ENCODE assay signal across 1 cellular context in the genomic region with DNA sequence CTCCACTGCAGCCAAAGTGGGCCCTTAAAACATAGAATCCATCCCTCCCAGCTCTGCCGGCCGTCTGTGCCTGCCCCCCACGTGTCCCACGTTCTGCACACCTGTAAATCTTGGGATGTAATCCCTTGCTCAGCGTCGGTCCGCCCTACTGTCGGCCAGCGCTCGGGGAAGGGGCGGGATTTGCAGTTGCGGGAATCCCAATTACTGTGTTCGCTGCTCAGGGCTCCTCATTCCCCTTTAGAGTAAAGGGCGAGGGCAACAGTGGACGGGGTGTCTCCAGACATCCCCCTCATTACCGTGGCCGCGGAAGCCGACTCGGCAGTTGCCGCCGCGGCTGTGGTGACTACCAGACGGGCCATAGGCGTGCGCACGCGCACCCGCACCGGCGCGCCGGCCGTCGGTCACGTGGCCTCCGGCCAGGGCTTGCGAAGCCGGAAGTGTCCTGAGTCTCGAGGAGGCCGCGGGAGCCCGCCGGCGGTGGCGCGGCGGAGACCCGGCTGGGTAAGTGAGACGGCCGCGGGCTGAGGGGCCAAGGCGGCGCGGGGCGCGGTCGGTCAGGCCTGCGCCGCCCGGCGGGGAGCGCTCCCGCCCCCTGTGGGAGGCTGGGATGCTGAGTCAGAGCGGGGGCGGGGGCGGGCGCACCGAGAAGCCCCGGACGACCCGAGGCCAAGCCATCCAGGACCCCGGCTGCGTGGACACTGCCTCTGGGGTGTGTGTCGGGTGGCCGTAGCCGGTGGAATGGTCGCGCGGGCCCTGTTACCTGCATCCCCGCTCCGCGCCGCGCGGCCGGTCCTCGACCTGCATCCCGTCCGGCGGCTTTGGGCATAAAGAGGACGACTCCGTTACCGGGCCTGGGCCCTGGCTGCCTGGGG.
TF ChIP-seq lines count a peak whose summit lies in the region.

A gene (plus strand): TSS at position 434 of the 872 bp plus-strand sequence. CDS start 3,751 bp downstream, outside the sequence.

TF ChIP-seq in HepG2, 621 proteins besides CTCF, POLR2A, EP300 and RAD21 (continued from another document and continues in another):
- TF ChIP-seq ZNF652 (CRISPR knock-in tag; IDR thresholded peaks at IDR 0.05; ENCODE audit: borderline replicate concordance, low read depth) (no peak), HNF4G (IDR thresholded peaks at IDR 0.05; ENCODE audit: borderline replicate concordance, low read depth, low read length) (no peak), HNF4G (CRISPR knock-in tag; IDR thresholded peaks at IDR 0.05; ENCODE audit: borderline replicate concordance, low read depth) (no peak), EZH2 (conservative IDR thresholded peaks at IDR 0.05; ENCODE audit: low read depth, low read length) (no peak), MIXL1 (CRISPR knock-in tag; IDR thresholded peaks at IDR 0.05) (0 out of 2 replicates have a peak, but pooled peaks have one; percentile 57), MED1 (CRISPR knock-in tag; IDR thresholded peaks at IDR 0.05) (peak; percentile 71), PITX1 (CRISPR knock-in tag; IDR thresholded peaks at IDR 0.05) (peak; percentile 75; the same call in 1 of the 2 replicates), RFX1 (IDR thresholded peaks at IDR 0.05) (no peak), MYNN (CRISPR knock-in tag; IDR thresholded peaks at IDR 0.05; ENCODE audit: low read depth) (no peak), MXI1 (IDR thresholded peaks at IDR 0.05; ENCODE audit: borderline replicate concordance, low read depth, low read length) (peak; percentile 88; the same call in 1 of the 3 replicates), ZNF260 (CRISPR knock-in tag; IDR thresholded peaks at IDR 0.05; ENCODE audit: borderline replicate concordance, low read depth) (no peak), REXO4 (CRISPR knock-in tag; IDR thresholded peaks at IDR 0.05; ENCODE audit: borderline replicate concordance) (no peak), RARA (CRISPR knock-in tag; IDR thresholded peaks at IDR 0.05) (no peak), ZNF333 (CRISPR knock-in tag; IDR thresholded peaks at IDR 0.05; ENCODE audit: borderline replicate concordance) (no peak), MATR3 (CRISPR knock-in tag; IDR thresholded peaks at IDR 0.05) (no peak), ZNF354B (CRISPR knock-in tag; IDR thresholded peaks at IDR 0.05) (peak; percentile 83; the same call in 1 of the 2 replicates), RAD51 (IDR thresholded peaks at IDR 0.05; ENCODE audit: borderline replicate concordance) (peak; percentile 76; the same call in 1 of the 2 replicates), GZF1 (CRISPR knock-in tag; IDR thresholded peaks at IDR 0.05) (no peak), CHD2 (IDR thresholded peaks at IDR 0.05; ENCODE audit: low read depth, low read length) (no peak), ZFX (CRISPR knock-in tag; IDR thresholded peaks at IDR 0.05; ENCODE audit: low read depth) (peak; percentile 90), MEIS1 (CRISPR knock-in tag; IDR thresholded peaks at IDR 0.05; ENCODE audit: borderline replicate concordance) (peak; percentile 57; the same call in 1 of the 2 replicates), PCBP1 (IDR thresholded peaks at IDR 0.05; ENCODE audit: borderline replicate concordance, low read depth, low read length) (no peak), GATAD2A (CRISPR knock-in tag; IDR thresholded peaks at IDR 0.05) (0 out of 2 replicates have a peak, but pooled peaks have one; percentile 42), ZNF274 (CRISPR knock-in tag; IDR thresholded peaks at IDR 0.05) (peak; percentile 50; the same call in 1 of the 2 replicates), ZMYM3 (CRISPR knock-in tag; IDR thresholded peaks at IDR 0.05) (no peak), BRD4 (CRISPR knock-in tag; IDR thresholded peaks at IDR 0.05) (peak; percentile 51; the same call in 1 of the 2 replicates), NR3C1 (CRISPR knock-in tag; IDR thresholded peaks at IDR 0.05) (no peak), TBX3 (IDR thresholded peaks at IDR 0.05; ENCODE audit: borderline replicate concordance) (no peak), YEATS2 (CRISPR knock-in tag; IDR thresholded peaks at IDR 0.05; ENCODE audit: borderline replicate concordance) (0 out of 2 replicates have a peak, but pooled peaks have one; percentile 19), ZBTB8A (CRISPR knock-in tag; IDR thresholded peaks at IDR 0.05; ENCODE audit: borderline replicate concordance, low read depth) (no peak), ZNF781 (CRISPR knock-in tag; IDR thresholded peaks at IDR 0.05; ENCODE audit: borderline replicate concordance, not compliant biosample characterization) (no peak), ATF7-NPFF (CRISPR knock-in tag; IDR thresholded peaks at IDR 0.05; ENCODE audit: low read depth) (peak; percentile 49; the same call in 1 of the 2 replicates), CENPX (CRISPR knock-in tag; IDR thresholded peaks at IDR 0.05) (no peak)
- TF ChIP-seq, protein P1, sequence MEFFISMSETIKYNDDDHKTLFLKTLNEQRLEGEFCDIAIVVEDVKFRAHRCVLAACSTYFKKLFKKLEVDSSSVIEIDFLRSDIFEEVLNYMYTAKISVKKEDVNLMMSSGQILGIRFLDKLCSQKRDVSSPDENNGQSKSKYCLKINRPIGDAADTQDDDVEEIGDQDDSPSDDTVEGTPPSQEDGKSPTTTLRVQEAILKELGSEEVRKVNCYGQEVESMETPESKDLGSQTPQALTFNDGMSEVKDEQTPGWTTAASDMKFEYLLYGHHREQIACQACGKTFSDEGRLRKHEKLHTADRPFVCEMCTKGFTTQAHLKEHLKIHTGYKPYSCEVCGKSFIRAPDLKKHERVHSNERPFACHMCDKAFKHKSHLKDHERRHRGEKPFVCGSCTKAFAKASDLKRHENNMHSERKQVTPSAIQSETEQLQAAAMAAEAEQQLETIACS (CRISPR knock-in tag; IDR thresholded peaks at IDR 0.05): peak; percentile 79
- TF ChIP-seq, protein P2, sequence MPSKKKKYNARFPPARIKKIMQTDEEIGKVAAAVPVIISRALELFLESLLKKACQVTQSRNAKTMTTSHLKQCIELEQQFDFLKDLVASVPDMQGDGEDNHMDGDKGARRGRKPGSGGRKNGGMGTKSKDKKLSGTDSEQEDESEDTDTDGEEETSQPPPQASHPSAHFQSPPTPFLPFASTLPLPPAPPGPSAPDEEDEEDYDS (CRISPR knock-in tag; IDR thresholded peaks at IDR 0.05): no peak
- TF ChIP-seq, protein P3, sequence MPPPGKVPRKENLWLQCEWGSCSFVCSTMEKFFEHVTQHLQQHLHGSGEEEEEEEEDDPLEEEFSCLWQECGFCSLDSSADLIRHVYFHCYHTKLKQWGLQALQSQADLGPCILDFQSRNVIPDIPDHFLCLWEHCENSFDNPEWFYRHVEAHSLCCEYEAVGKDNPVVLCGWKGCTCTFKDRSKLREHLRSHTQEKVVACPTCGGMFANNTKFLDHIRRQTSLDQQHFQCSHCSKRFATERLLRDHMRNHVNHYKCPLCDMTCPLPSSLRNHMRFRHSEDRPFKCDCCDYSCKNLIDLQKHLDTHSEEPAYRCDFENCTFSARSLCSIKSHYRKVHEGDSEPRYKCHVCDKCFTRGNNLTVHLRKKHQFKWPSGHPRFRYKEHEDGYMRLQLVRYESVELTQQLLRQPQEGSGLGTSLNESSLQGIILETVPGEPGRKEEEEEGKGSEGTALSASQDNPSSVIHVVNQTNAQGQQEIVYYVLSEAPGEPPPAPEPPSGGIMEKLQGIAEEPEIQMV (CRISPR knock-in tag; IDR thresholded peaks at IDR 0.05; ENCODE audit: low read depth): 0 out of 2 replicates have a peak, but pooled peaks have one; percentile 52
- TF ChIP-seq, protein P4, sequence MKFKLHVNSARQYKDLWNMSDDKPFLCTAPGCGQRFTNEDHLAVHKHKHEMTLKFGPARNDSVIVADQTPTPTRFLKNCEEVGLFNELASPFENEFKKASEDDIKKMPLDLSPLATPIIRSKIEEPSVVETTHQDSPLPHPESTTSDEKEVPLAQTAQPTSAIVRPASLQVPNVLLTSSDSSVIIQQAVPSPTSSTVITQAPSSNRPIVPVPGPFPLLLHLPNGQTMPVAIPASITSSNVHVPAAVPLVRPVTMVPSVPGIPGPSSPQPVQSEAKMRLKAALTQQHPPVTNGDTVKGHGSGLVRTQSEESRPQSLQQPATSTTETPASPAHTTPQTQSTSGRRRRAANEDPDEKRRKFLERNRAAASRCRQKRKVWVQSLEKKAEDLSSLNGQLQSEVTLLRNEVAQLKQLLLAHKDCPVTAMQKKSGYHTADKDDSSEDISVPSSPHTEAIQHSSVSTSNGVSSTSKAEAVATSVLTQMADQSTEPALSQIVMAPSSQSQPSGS (CRISPR knock-in tag; IDR thresholded peaks at IDR 0.05): peak; percentile 47; the same call in 1 of the 2 replicates
- TF ChIP-seq, protein P5, sequence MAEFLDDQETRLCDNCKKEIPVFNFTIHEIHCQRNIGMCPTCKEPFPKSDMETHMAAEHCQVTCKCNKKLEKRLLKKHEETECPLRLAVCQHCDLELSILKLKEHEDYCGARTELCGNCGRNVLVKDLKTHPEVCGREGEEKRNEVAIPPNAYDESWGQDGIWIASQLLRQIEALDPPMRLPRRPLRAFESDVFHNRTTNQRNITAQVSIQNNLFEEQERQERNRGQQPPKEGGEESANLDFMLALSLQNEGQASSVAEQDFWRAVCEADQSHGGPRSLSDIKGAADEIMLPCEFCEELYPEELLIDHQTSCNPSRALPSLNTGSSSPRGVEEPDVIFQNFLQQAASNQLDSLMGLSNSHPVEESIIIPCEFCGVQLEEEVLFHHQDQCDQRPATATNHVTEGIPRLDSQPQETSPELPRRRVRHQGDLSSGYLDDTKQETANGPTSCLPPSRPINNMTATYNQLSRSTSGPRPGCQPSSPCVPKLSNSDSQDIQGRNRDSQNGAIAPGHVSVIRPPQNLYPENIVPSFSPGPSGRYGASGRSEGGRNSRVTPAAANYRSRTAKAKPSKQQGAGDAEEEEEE (CRISPR knock-in tag; IDR thresholded peaks at IDR 0.05; ENCODE audit: borderline replicate concordance): no peak
- TF ChIP-seq, protein P6, sequence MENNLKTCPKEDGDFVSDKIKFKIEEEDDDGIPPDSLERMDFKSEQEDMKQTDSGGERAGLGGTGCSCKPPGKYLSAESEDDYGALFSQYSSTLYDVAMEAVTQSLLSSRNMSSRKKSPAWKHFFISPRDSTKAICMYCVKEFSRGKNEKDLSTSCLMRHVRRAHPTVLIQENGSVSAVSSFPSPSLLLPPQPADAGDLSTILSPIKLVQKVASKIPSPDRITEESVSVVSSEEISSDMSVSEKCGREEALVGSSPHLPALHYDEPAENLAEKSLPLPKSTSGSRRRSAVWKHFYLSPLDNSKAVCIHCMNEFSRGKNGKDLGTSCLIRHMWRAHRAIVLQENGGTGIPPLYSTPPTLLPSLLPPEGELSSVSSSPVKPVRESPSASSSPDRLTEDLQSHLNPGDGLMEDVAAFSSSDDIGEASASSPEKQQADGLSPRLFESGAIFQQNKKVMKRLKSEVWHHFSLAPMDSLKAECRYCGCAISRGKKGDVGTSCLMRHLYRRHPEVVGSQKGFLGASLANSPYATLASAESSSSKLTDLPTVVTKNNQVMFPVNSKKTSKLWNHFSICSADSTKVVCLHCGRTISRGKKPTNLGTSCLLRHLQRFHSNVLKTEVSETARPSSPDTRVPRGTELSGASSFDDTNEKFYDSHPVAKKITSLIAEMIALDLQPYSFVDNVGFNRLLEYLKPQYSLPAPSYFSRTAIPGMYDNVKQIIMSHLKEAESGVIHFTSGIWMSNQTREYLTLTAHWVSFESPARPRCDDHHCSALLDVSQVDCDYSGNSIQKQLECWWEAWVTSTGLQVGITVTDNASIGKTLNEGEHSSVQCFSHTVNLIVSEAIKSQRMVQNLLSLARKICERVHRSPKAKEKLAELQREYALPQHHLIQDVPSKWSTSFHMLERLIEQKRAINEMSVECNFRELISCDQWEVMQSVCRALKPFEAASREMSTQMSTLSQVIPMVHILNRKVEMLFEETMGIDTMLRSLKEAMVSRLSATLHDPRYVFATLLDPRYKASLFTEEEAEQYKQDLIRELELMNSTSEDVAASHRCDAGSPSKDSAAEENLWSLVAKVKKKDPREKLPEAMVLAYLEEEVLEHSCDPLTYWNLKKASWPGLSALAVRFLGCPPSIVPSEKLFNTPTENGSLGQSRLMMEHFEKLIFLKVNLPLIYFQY (CRISPR knock-in tag; IDR thresholded peaks at IDR 0.05; ENCODE audit: borderline replicate concordance): no peak
- TF ChIP-seq, protein P7, sequence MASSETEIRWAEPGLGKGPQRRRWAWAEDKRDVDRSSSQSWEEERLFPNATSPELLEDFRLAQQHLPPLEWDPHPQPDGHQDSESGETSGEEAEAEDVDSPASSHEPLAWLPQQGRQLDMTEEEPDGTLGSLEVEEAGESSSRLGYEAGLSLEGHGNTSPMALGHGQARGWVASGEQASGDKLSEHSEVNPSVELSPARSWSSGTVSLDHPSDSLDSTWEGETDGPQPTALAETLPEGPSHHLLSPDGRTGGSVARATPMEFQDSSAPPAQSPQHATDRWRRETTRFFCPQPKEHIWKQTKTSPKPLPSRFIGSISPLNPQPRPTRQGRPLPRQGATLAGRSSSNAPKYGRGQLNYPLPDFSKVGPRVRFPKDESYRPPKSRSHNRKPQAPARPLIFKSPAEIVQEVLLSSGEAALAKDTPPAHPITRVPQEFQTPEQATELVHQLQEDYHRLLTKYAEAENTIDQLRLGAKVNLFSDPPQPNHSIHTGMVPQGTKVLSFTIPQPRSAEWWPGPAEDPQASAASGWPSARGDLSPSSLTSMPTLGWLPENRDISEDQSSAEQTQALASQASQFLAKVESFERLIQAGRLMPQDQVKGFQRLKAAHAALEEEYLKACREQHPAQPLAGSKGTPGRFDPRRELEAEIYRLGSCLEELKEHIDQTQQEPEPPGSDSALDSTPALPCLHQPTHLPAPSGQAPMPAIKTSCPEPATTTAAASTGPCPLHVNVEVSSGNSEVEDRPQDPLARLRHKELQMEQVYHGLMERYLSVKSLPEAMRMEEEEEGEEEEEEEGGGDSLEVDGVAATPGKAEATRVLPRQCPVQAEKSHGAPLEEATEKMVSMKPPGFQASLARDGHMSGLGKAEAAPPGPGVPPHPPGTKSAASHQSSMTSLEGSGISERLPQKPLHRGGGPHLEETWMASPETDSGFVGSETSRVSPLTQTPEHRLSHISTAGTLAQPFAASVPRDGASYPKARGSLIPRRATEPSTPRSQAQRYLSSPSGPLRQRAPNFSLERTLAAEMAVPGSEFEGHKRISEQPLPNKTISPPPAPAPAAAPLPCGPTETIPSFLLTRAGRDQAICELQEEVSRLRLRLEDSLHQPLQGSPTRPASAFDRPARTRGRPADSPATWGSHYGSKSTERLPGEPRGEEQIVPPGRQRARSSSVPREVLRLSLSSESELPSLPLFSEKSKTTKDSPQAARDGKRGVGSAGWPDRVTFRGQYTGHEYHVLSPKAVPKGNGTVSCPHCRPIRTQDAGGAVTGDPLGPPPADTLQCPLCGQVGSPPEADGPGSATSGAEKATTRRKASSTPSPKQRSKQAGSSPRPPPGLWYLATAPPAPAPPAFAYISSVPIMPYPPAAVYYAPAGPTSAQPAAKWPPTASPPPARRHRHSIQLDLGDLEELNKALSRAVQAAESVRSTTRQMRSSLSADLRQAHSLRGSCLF (CRISPR knock-in tag; IDR thresholded peaks at IDR 0.05; ENCODE audit: borderline replicate concordance): no peak
